In genomic region chr1:214427871-214428277, GRCh38 we compare ENCODE assay signal across 8 cellular contexts.
DNase-seq lines count a peak whose midpoint lies in the region; ATAC-seq, FAIRE-seq and TF ChIP-seq lines count a peak whose summit lies in the region.

No MANE protein-coding gene starts in this region.

- ATAC-seq in HG03342 (IDR thresholded peaks at IDR 0.05; ENCODE audit: unreplicated experiment) (peak; percentile 91), upper lobe of right lung (peak; percentile 56)

- peaks cover 26% of the 10 kb centered on the region for H3K4me1 Mint-ChIP-seq in activated naive CD4-positive, alpha-beta T cell treated with anti-CD3 and anti-CD28 coated beads for 36 hours (ENCODE audit: low read depth)

- DNase-seq in AG10803 (ENCODE audit: low read depth) (peak; percentile 93), GM19239 (ENCODE audit: insufficient read length, low spot score) (peak; percentile 38), SJCRH30 (peak; percentile 49 to 60), upper lobe of right lung (no peak), prostate gland (ENCODE audit: low spot score) (no peak)
- DNase-seq in activated naive CD4-positive, alpha-beta T cell treated with anti-CD3 and anti-CD28 coated beads for 36 hours = peak; percentile 89

- intact Hi-C loops in activated naive CD4-positive, alpha-beta T cell treated with anti-CD3 and anti-CD28 coated beads for 36 hours (cut with micrococcal nuclease) = loop anchor here (1.0 to 5.0 kb wide), 8 partner anchors 11 to 1861 kb away; partner anchors contain the start of gene CENPF
- intact Hi-C loops in upper lobe of right lung (cut with DNase I) (no loop called here), prostate gland (cut with DNase I) (no loop called here)

- 59% methylated on average over 7 of the region's 7 CpGs for WGBS in mesodermal cell (ENCODE audit: insufficient coverage in 2 of 2), 2 experiments
- WGBS in prostate gland = 75% methylated on average over 7 of the region's 7 CpGs

- H3K27ac ChIP-seq in SJCRH30 = peak overlapping the region; percentile 17; the same call in 1 of the 2 replicates
- H3K27ac ChIP-seq in mesodermal cell (ENCODE audit: low read depth, low read length, severe bottlenecking) = peak overlapping the region; percentile 75
- H3K27ac ChIP-seq in upper lobe of right lung = peak overlapping the region; percentile 20
- H3K27ac ChIP-seq in prostate gland = no peak overlapping the region

- no peaks in the 10 kb centered on the region for H3K9me3 ChIP-seq in SJCRH30 (replicated peaks)
- no peaks in the 10 kb centered on the region for H3K9me3 ChIP-seq in mesodermal cell (ENCODE audit: control insufficient read depth, low read length)
- no peaks in the 10 kb centered on the region for H3K9me3 ChIP-seq in upper lobe of right lung
- no peaks in the 10 kb centered on the region for H3K9me3 ChIP-seq in prostate gland

- peak overlapping the region; percentile 90 for H3K27ac Mint-ChIP-seq in activated naive CD4-positive, alpha-beta T cell treated with anti-CD3 and anti-CD28 coated beads for 36 hours

- H3K27me3 Mint-ChIP-seq in activated naive CD4-positive, alpha-beta T cell treated with anti-CD3 and anti-CD28 coated beads for 36 hours (ENCODE audit: low read depth) = no peaks in the 10 kb centered on the region

- no peaks in the 10 kb centered on the region for H3K36me3 Mint-ChIP-seq in activated naive CD4-positive, alpha-beta T cell treated with anti-CD3 and anti-CD28 coated beads for 36 hours (ENCODE audit: low read depth)

- no peaks in the 10 kb centered on the region for H3K9me3 Mint-ChIP-seq in activated naive CD4-positive, alpha-beta T cell treated with anti-CD3 and anti-CD28 coated beads for 36 hours

- H3K4me1 ChIP-seq in SJCRH30 (peaks cover 20% of the 10 kb centered on the region), mesodermal cell (ENCODE audit: control insufficient read depth, insufficient read depth, low read length, poor library complexity, severe bottlenecking) (peaks cover 14% of the 10 kb centered on the region), upper lobe of right lung (no peaks in the 10 kb centered on the region), prostate gland (replicated peaks) (no peaks in the 10 kb centered on the region)

- H3K4me3 Mint-ChIP-seq in activated naive CD4-positive, alpha-beta T cell treated with anti-CD3 and anti-CD28 coated beads for 36 hours = peak overlapping the region; percentile 41

- peak; percentile 92 for FAIRE-seq in GM19239 (lab: Jason Lieb, UNC)

- CTCF ChIA-PET in activated naive CD4-positive, alpha-beta T cell treated with anti-CD3 and anti-CD28 coated beads for 36 hours (lab: Charles Lee) = interaction anchor here (1.0 to 1.2 kb wide), 2 partner anchors 31 to 40 kb away, joined by 3 to 4 read pairs; no protein-coding TSS in a partner anchor

- H3K27me3 ChIP-seq in SJCRH30 = no peaks in the 10 kb centered on the region
- no peaks in the 10 kb centered on the region for H3K27me3 ChIP-seq in upper lobe of right lung
- H3K27me3 ChIP-seq in prostate gland (replicated peaks; ENCODE audit: insufficient read depth) = no peaks in the 10 kb centered on the region

- no peak for TF ChIP-seq POLR2A in prostate gland (IDR thresholded peaks at IDR 0.05)

- TF ChIP-seq CTCF in AG10803 (conservative IDR thresholded peaks at IDR 0.05; ENCODE audit: low read length) = no peak
- no peak for TF ChIP-seq CTCF in upper lobe of right lung (IDR thresholded peaks at IDR 0.05)
- TF ChIP-seq CTCF in prostate gland (IDR thresholded peaks at IDR 0.05) = no peak

- H3K4me3 ChIP-seq in AG10803 (ENCODE audit: low read length) (no peak overlapping the region), SJCRH30 (no peak overlapping the region), mesodermal cell (ENCODE audit: extremely low read depth, insufficient read depth, low read length, poor library complexity, severe bottlenecking) (no peak overlapping the region), upper lobe of right lung (no peak overlapping the region), prostate gland (no peak overlapping the region)

- H3K36me3 ChIP-seq in SJCRH30 (no peaks in the 10 kb centered on the region; the same call in 1 of the 2 replicates), mesodermal cell (ENCODE audit: control insufficient read depth, insufficient read depth, low read length) (peaks cover 6% of the 10 kb centered on the region), upper lobe of right lung (no peaks in the 10 kb centered on the region), prostate gland (no peaks in the 10 kb centered on the region)

Comparison
In these comparisons a context has a peak if more than half of its experiments do, and no peak if none do; other contexts are left out.
1. DNase-seq: peak in AG10803 (single experiment), GM19239 (single experiment), SJCRH30 (2 of 2) and activated naive CD4-positive, alpha-beta T cell treated with anti-CD3 and anti-CD28 coated beads for 36 hours (single experiment); none in upper lobe of right lung (single experiment) and prostate gland (single experiment).
2. H3K27ac ChIP-seq: peak in SJCRH30 (single experiment), mesodermal cell (single experiment) and upper lobe of right lung (single experiment); none in prostate gland (0 of 2).